In genomic region chr20:18496042-18496441, GRCh38 we compare ENCODE assay signal across 9 cellular contexts. TPM values are rescaled to one million over a fixed set of nuclear protein-coding genes. Genes with fewer than 3 reads are reported as not detected.
DNase-seq lines count a peak whose midpoint lies in the region; ATAC-seq, FAIRE-seq and TF ChIP-seq lines count a peak whose summit lies in the region.
"Had no signal": no experiment of that assay in that cellular context is flagged by ENCODE, and none has a peak within 500 bp of the region (broad histone marks: within the 10 kb centered on the region; RNA-seq: fewer than 3 reads in every experiment).

No MANE protein-coding gene starts in this region.

- 12 to 19% methylated on average over 7 of the region's 7 CpGs for WGBS in heart right ventricle, 2 donors
- 4 to 5% methylated on average over 7 of the region's 7 CpGs for WGBS in aorta, 2 donors

- peaks cover 5% of the 10 kb centered on the region for H3K36me3 Mint-ChIP-seq in activated CD4-positive, alpha-beta memory T cell treated with anti-CD3 and anti-CD28 coated beads for 36 hours

- H3K36me3 ChIP-seq in heart right ventricle = peaks cover 0 to 29% (median 0%) of the 10 kb centered on the region in 9 donors
- peaks cover 0 to 8% of the 10 kb centered on the region in 2 donors for H3K36me3 ChIP-seq in kidney (ENCODE audit: control insufficient read depth in 1 of 2, insufficient read depth in 2 of 2, low read length in 2 of 2)
- H3K36me3 ChIP-seq in aorta (ENCODE audit: control insufficient read depth in 1 of 2, insufficient read depth in 2 of 2, low read length in 1 of 2) = peaks cover 0 to 5% of the 10 kb centered on the region in 2 donors

- intact Hi-C loops in heart right ventricle (cut with DNase I) (loop anchor here in 1 of 10 donors (2.0 kb wide), 1 partner anchor 29 kb away; the partner anchor contains the start of genes DZANK1 and POLR3F), left ventricle myocardium superior (cut with micrococcal nuclease) (no loop called here), kidney (cut with DNase I) (no loop called here), aorta (cut with DNase I) (no loop called here)
- intact Hi-C loops in activated CD4-positive, alpha-beta memory T cell treated with anti-CD3 and anti-CD28 coated beads for 36 hours (cut with micrococcal nuclease) = loop anchor here (2.0 kb wide), 1 partner anchor 207 kb away; the partner anchor contains the start of gene ZNF133

- FAIRE-seq in kidney (lab: Jason Lieb, UNC) = no peak
- FAIRE-seq: endometrium had no signal

- H3K27me3 ChIP-seq in heart right ventricle (no peaks in the 10 kb centered on the region), aorta (ENCODE audit: control insufficient read depth in 1 of 2, insufficient read depth in 2 of 2, low read length in 1 of 2) (no peaks in the 10 kb centered on the region)

- H3K4me3 ChIP-seq in heart right ventricle (peak overlapping the region in 7 of 10 donors; percentile 63 to 87 (median 77)), kidney (ENCODE audit: low read length in 2 of 2) (peak overlapping the region; percentile 73 to 95), aorta (ENCODE audit: low read length in 2 of 2) (peak overlapping the region; percentile 44 to 86)

- H3K27ac Mint-ChIP-seq in activated CD4-positive, alpha-beta memory T cell treated with anti-CD3 and anti-CD28 coated beads for 36 hours = no peak overlapping the region

- H3K27ac ChIP-seq in heart right ventricle (peak overlapping the region in 4 of 10 donors; percentile 51 to 69 (median 62)), kidney (ENCODE audit: low read depth in 2 of 2, low read length in 2 of 2) (no peak overlapping the region), aorta (ENCODE audit: low read depth in 1 of 2, low read length in 2 of 2) (no peak overlapping the region)

- POLR2A ChIA-PET in activated CD4-positive, alpha-beta memory T cell treated with anti-CD3 and anti-CD28 coated beads for 36 hours (lab: Charles Lee) = interaction anchor here (2.9 to 3.0 kb wide), 2 partner anchors 10 to 29 kb away, joined by 14 to 57 read pairs; partner anchors contain the start of genes DZANK1, POLR3F and SEC23B

- no peaks in the 10 kb centered on the region for H3K9me3 Mint-ChIP-seq in activated CD4-positive, alpha-beta memory T cell treated with anti-CD3 and anti-CD28 coated beads for 36 hours

- peaks cover 9% of the 10 kb centered on the region for H3K4me1 Mint-ChIP-seq in activated CD4-positive, alpha-beta memory T cell treated with anti-CD3 and anti-CD28 coated beads for 36 hours (ENCODE audit: low read depth)

- ATAC-seq in heart right ventricle (peak in 1 of 8 donors; percentile 26), left ventricle myocardium superior (no peak), aorta (ENCODE audit: low FRiP score) (no peak)

- TF ChIP-seq CTCF in heart right ventricle (IDR thresholded peaks at IDR 0.05) (no peak), kidney (IDR thresholded peaks at IDR 0.05; ENCODE audit: borderline replicate concordance, extremely low read depth, insufficient read depth) (no peak)

- H3K27me3 Mint-ChIP-seq in activated CD4-positive, alpha-beta memory T cell treated with anti-CD3 and anti-CD28 coated beads for 36 hours = no peaks in the 10 kb centered on the region

- H3K4me3 Mint-ChIP-seq in activated CD4-positive, alpha-beta memory T cell treated with anti-CD3 and anti-CD28 coated beads for 36 hours = peak overlapping the region; percentile 98

- H3K9me3 ChIP-seq in heart right ventricle (no peaks in the 10 kb centered on the region), kidney (ENCODE audit: control insufficient read depth in 1 of 2, low read length in 2 of 2) (no peaks in the 10 kb centered on the region), aorta (ENCODE audit: control insufficient read depth, low read length) (no peaks in the 10 kb centered on the region)

- CTCF ChIA-PET in activated CD4-positive, alpha-beta memory T cell treated with anti-CD3 and anti-CD28 coated beads for 36 hours (lab: Charles Lee) = interaction anchor here (1.6 to 1.9 kb wide), 2 partner anchors 11 to 29 kb away, joined by 9 to 12 read pairs; partner anchors contain the start of genes DZANK1, POLR3F and SEC23B

- peak overlapping the region in 1 of 2 donors; percentile 81 for H3K9ac ChIP-seq in kidney (ENCODE audit: low read length in 2 of 2)

- H3K4me1 ChIP-seq in heart right ventricle = peaks cover 2 to 19% (median 15%) of the 10 kb centered on the region in 9 donors
- peaks cover 0 to 4% of the 10 kb centered on the region in 2 donors for H3K4me1 ChIP-seq in kidney (ENCODE audit: control insufficient read depth in 1 of 2, insufficient read depth in 1 of 2, low read depth in 1 of 2, low read length in 2 of 2)
- H3K4me1 ChIP-seq in aorta (ENCODE audit: control insufficient read depth in 1 of 2, insufficient read depth in 2 of 2, low read length in 2 of 2) = no peaks in the 10 kb centered on the region

- DNase-seq in heart right ventricle (no peak), left ventricle myocardium superior (no peak), kidney (no peak), aorta (no peak), iPS-NIHi11 (ENCODE audit: low spot score) (no peak), SK-N-DZ (ENCODE audit: low spot score) (no peak), HuH-7 (ENCODE audit: low spot score) (no peak)
- DNase-seq in activated CD4-positive, alpha-beta memory T cell treated with anti-CD3 and anti-CD28 coated beads for 36 hours = no peak

RNA-seq across cellular contexts. Expression of gene RBBP9, which starts 1.0 kb away (rescaled TPM):
- 10 to 100 TPM in 1 of 10 donors, 1 to 10 TPM in 9; 4.7 to 10.3 (median 6.8) TPM for total RNA-seq in heart right ventricle
- 1 to 10 TPM; 1.8 to 3.2 TPM for polyA plus RNA-seq in heart right ventricle
- 5.1 TPM for total RNA-seq in left ventricle myocardium superior
- total RNA-seq in activated CD4-positive, alpha-beta memory T cell treated with anti-CD3 and anti-CD28 coated beads for 36 hours = 10 to 100 TPM; 15.9 to 17.7 TPM
- 16.9 TPM for total RNA-seq in kidney
- 15.2 TPM for polyA plus RNA-seq in kidney (ENCODE audit: insufficient read depth, low read depth, low replicate concordance)
- total RNA-seq in aorta = 10 to 100 TPM; 13.6 to 17.7 TPM
- 1 to 10 TPM; 8.4 to 9.2 TPM for polyA plus RNA-seq in aorta
- polyA plus RNA-seq in SK-N-DZ (2014; cell fraction: cytosol; rRNA removed) = 30.3 and 38.8 TPM in 2 replicates
- polyA plus RNA-seq in SK-N-DZ (2014; cell fraction: nucleus; rRNA removed) = 14.8 and 19.4 TPM in 2 replicates

RNA-seq across cellular contexts. Expression of gene SEC23B, which starts 11.7 kb away (rescaled TPM):
- 10 to 100 TPM in 9 of 10 donors, 1 to 10 TPM in 1; 7.5 to 20.5 (median 10.9) TPM for total RNA-seq in heart right ventricle
- polyA plus RNA-seq in heart right ventricle = 10 to 100 TPM in 1 of 2 donors, 1 to 10 TPM in 1; 2.6 to 10.4 TPM
- 9.5 TPM for total RNA-seq in left ventricle myocardium superior
- 10 to 100 TPM; 90.6 to 97.1 TPM for total RNA-seq in activated CD4-positive, alpha-beta memory T cell treated with anti-CD3 and anti-CD28 coated beads for 36 hours
- total RNA-seq in kidney = 67.3 TPM
- polyA plus RNA-seq in kidney (ENCODE audit: insufficient read depth, low read depth, low replicate concordance) = 46.4 TPM
- total RNA-seq in aorta = 10 to 100 TPM; 30.6 to 37.5 TPM
- polyA plus RNA-seq in aorta = 10 to 100 TPM in 1 of 2 donors, 1 to 10 TPM in 1; 8.9 to 14.4 TPM
- polyA plus RNA-seq in SK-N-DZ (2014; cell fraction: cytosol; rRNA removed) = 67.8 and 72.9 TPM in 2 replicates
- 28.1 and 44.8 TPM in 2 replicates for polyA plus RNA-seq in SK-N-DZ (2014; cell fraction: nucleus; rRNA removed)

RNA-seq across cellular contexts. Expression of gene POLR3F, which starts 28.9 kb away (rescaled TPM):
- total RNA-seq in heart right ventricle (10 to 100 TPM in 1 of 10 donors, 1 to 10 TPM in 9; 6.5 to 10.1 (median 7.8) TPM), left ventricle myocardium superior (9.9 TPM), kidney (8.9 TPM), aorta (1 to 10 TPM; 7.3 to 8.2 TPM)
- polyA plus RNA-seq in heart right ventricle (1 to 10 TPM; 6.9 to 7.8 TPM), kidney (ENCODE audit: insufficient read depth, low read depth, low replicate concordance) (10.6 TPM), aorta (10 to 100 TPM in 1 of 2 donors, 1 to 10 TPM in 1; 5.6 to 20.4 TPM)
- 10 to 100 TPM; 11.0 to 11.3 TPM for total RNA-seq in activated CD4-positive, alpha-beta memory T cell treated with anti-CD3 and anti-CD28 coated beads for 36 hours
- polyA plus RNA-seq in SK-N-DZ (2014; cell fraction: cytosol; rRNA removed) = 20.3 and 20.9 TPM in 2 replicates
- 19.7 and 20.1 TPM in 2 replicates for polyA plus RNA-seq in SK-N-DZ (2014; cell fraction: nucleus; rRNA removed)

RNA-seq across cellular contexts. Expression of gene DZANK1, which starts 29.2 kb away (rescaled TPM):
- 1 to 10 TPM in 3 of 10 donors, under 1 TPM in 7; 0.35 to 1.7 (median 0.83) TPM for total RNA-seq in heart right ventricle
- 1 to 10 TPM in 1 of 2 donors, under 1 TPM in 1; 0.78 to 1.3 TPM for polyA plus RNA-seq in heart right ventricle
- 0.50 TPM for total RNA-seq in left ventricle myocardium superior
- 1 to 10 TPM; 1.4 to 1.6 TPM for total RNA-seq in activated CD4-positive, alpha-beta memory T cell treated with anti-CD3 and anti-CD28 coated beads for 36 hours
- total RNA-seq in kidney = 6.2 TPM
- polyA plus RNA-seq in kidney (ENCODE audit: insufficient read depth, low read depth, low replicate concordance) = 3.9 TPM
- 1 to 10 TPM; 2.3 to 2.5 TPM for total RNA-seq in aorta
- 1 to 10 TPM in 1 of 2 donors, under 1 TPM in 1; 0.75 to 3.6 TPM for polyA plus RNA-seq in aorta
- polyA plus RNA-seq in SK-N-DZ (2014; cell fraction: cytosol; rRNA removed) = 5.4 and 6.2 TPM in 2 replicates
- 5.4 and 7.7 TPM in 2 replicates for polyA plus RNA-seq in SK-N-DZ (2014; cell fraction: nucleus; rRNA removed)
